ENCODE assay signal across 8 cellular contexts in the genomic region with DNA sequence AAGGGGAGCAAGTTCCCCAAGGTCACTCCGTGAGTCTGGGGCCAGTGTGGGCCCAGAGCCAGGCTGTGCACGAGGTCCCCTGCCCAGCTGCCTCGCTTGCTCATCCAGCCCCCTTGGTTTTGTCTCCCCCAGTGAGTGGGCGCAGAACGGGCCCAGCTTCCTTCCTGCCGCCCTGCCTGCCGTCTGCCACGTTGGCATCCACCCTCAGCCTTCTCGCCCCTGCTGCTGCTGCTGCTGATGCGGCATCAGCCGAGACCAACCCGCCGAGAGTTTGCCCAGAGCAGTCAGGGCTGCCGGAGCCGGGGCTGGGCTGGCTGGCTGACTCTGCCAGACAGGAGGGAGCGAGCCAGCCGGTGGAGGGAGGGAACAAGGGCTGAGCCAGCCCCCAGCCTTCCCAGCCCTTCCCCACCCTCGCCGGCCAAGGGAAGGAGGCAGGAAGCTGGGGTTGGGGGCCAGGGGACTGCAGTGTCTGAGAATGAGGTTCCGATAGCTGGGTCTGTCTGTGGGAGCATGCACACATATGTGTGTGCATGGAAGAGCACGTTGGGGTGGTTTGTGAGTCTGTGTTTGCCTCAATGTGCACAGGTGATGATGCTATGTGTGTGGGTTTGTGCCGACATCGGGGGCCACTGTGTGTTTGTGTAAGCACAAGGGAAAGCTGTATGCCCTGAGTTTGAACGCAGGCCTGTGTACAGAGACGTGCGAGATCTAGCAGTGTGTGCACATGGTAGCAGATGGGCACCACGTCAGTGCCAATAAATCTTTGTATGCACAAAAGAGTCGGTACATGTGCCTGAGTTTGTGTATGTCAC. TPM values are rescaled to one million over a fixed set of nuclear protein-coding genes. Genes with fewer than 3 reads are reported as not detected.
A peak's percentile ranks its signal among the peaks of the same experiment; 100 is the strongest.
DNase-seq lines count a peak whose midpoint lies in the region; ATAC-seq lines count a peak whose summit lies in the region.

No MANE protein-coding gene starts in this region.

- POLR2A ChIA-PET in activated naive CD8-positive, alpha-beta T cell treated with anti-CD3 and anti-CD28 coated beads, Interleukin-2, amount 10 ng/mL, durations not matched to agents 7 days and 5 days (lab: Charles Lee), result interaction anchor here (0.6 to 6.9 kb wide), 9 partner anchors 25 to 150 kb away, joined by 3 to 60 read pairs (median 4); partner anchors contain the start of genes AHDC1, IFI6 and WASF2

- H3K27ac ChIP-seq in mesodermal cell (ENCODE audit: low read depth, low read length, severe bottlenecking), result peak overlapping the region; percentile 29

- peaks cover 68% of the 10 kb centered on the region for H3K4me1 Mint-ChIP-seq in activated naive CD8-positive, alpha-beta T cell treated with anti-CD3 and anti-CD28 coated beads, Interleukin-2, amount 10 ng/mL, durations not matched to agents 7 days and 5 days

- H3K27ac Mint-ChIP-seq in activated naive CD8-positive, alpha-beta T cell treated with anti-CD3 and anti-CD28 coated beads, Interleukin-2, amount 10 ng/mL, durations not matched to agents 7 days and 5 days, result peak overlapping the region; percentile 98

- peaks cover 76% of the 10 kb centered on the region for H3K4me1 ChIP-seq in mesodermal cell (ENCODE audit: control insufficient read depth, insufficient read depth, low read length, poor library complexity, severe bottlenecking)

- H3K27me3 Mint-ChIP-seq in activated naive CD8-positive, alpha-beta T cell treated with anti-CD3 and anti-CD28 coated beads, Interleukin-2, amount 10 ng/mL, durations not matched to agents 7 days and 5 days, result no peaks in the 10 kb centered on the region

- 89 to 95% methylated on average over 18 to 26 of the region's 28 CpGs for WGBS in mesodermal cell (ENCODE audit: insufficient coverage in 2 of 2), 2 experiments

- peak overlapping the region; percentile 91 for H3K4me3 Mint-ChIP-seq in activated naive CD8-positive, alpha-beta T cell treated with anti-CD3 and anti-CD28 coated beads, Interleukin-2, amount 10 ng/mL, durations not matched to agents 7 days and 5 days

- peaks cover 2% of the 10 kb centered on the region for H3K36me3 Mint-ChIP-seq in activated naive CD8-positive, alpha-beta T cell treated with anti-CD3 and anti-CD28 coated beads, Interleukin-2, amount 10 ng/mL, durations not matched to agents 7 days and 5 days

- no peaks in the 10 kb centered on the region for H3K9me3 Mint-ChIP-seq in activated naive CD8-positive, alpha-beta T cell treated with anti-CD3 and anti-CD28 coated beads, Interleukin-2, amount 10 ng/mL, durations not matched to agents 7 days and 5 days

- peak; percentile 4 for ATAC-seq in activated naive CD8-positive, alpha-beta T cell treated with anti-CD3 and anti-CD28 coated beads, Interleukin-2, amount 10 ng/mL, durations not matched to agents 7 days and 5 days (ENCODE audit: low read depth)
- no peak for ATAC-seq in HG03025 (IDR thresholded peaks at IDR 0.05; ENCODE audit: low FRiP score, unreplicated experiment)

- H3K36me3 ChIP-seq in mesodermal cell (ENCODE audit: control insufficient read depth, insufficient read depth, low read length), result no peaks in the 10 kb centered on the region

- no peaks in the 10 kb centered on the region for H3K9me3 ChIP-seq in mesodermal cell (ENCODE audit: control insufficient read depth, low read length)

- DNase-seq in T follicular helper cell (ENCODE audit: low read depth), result peak; percentile 24
- peak; percentile 66 for DNase-seq in activated naive CD8-positive, alpha-beta T cell treated with anti-CD3 and anti-CD28 coated beads, Interleukin-2, amount 10 ng/mL, durations not matched to agents 7 days and 5 days
- DNase-seq in stimulated activated naive CD4-positive, alpha-beta T cell treated with Interleukin-2 at 50 U/mL for 16 hours (lab: John Stamatoyannopoulos, UW), result peak; percentile 45
- DNase-seq in MV-4-11 (lab: John Stamatoyannopoulos, UW), result no peak
- no peak for DNase-seq in LoVo (ENCODE audit: low spot score)
- no peak for DNase-seq in NCI-H82 treated with DMSO at 0.1 percent for 48 hours (lab: John Stamatoyannopoulos, UW; ENCODE audit: unreplicated experiment)

- H3K4me3 ChIP-seq in mesodermal cell (ENCODE audit: extremely low read depth, insufficient read depth, low read length, poor library complexity, severe bottlenecking), result no peak overlapping the region

RNA-seq across cellular contexts. Expression of gene WASF2, which starts 31.6 kb away (rescaled TPM):
- 100 to 1,000 TPM; 139 to 148 TPM for total RNA-seq in activated naive CD8-positive, alpha-beta T cell treated with anti-CD3 and anti-CD28 coated beads, Interleukin-2, amount 10 ng/mL, durations not matched to agents 7 days and 5 days
- polyA plus RNA-seq in mesodermal cell (2013, experiment 1 of 2), result 98.9 TPM
- 92.9 TPM for polyA plus RNA-seq in mesodermal cell (2013, experiment 2 of 2)

Comparison
In these comparisons a context has a peak if more than half of its experiments do, and no peak if none do; other contexts are left out.
1. DNase-seq: peak in T follicular helper cell (single experiment), activated naive CD8-positive, alpha-beta T cell treated with anti-CD3 and anti-CD28 coated beads, Interleukin-2, amount 10 ng/mL, durations not matched to agents 7 days and 5 days (single experiment) and stimulated activated naive CD4-positive, alpha-beta T cell treated with Interleukin-2 at 50 U/mL for 16 hours (single experiment); none in MV-4-11 (single experiment), LoVo (single experiment) and NCI-H82 treated with DMSO at 0.1 percent for 48 hours (single experiment).